Comparison of ENCODE assay signal across 8 cellular contexts in the genomic region with DNA sequence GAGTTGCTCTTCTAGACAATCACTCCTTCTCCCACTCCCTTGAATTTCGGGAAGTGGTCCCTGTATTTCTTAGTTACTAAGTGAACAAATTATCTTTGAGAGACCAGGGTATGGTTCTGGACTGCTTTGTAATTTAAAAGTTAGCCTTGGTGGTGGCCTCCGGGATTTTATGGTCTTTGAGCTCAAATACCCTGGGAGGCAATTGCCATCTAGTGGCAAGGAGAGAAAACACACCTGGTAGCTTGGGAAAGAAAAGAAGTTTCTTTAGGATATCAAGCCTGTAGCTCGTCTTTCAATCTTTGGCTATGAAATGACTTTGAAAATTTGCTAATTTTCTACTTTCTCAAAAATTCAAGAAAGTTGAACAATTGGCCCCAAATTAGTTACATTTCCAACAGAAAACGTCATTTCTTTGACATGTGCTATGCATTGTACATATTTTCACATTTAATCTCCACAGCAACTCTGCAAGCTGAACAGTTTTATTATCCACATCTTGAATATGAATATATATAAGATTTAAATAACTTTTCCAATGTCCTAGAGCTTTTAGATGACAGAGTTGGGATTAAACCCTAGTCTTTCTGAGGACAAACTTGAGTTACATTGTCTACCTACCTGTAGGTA. TPM values are rescaled to one million over a fixed set of nuclear protein-coding genes. Genes with fewer than 3 reads are reported as not detected.
DNase-seq lines count a peak whose midpoint lies in the region; ATAC-seq and TF ChIP-seq lines count a peak whose summit lies in the region.

No MANE protein-coding gene starts in this region.

- H3K36me3 ChIP-seq in HCT116 (ENCODE audit: control insufficient read depth in 1 of 2, insufficient read depth in 2 of 2, low read length in 2 of 2) = no peaks in the 10 kb centered on the region
- H3K36me3 ChIP-seq in left ventricle myocardium inferior = no peaks in the 10 kb centered on the region
- no peaks in the 10 kb centered on the region for H3K36me3 ChIP-seq in spleen

- peak; percentile 74 for ATAC-seq in HCT116
- no peak for ATAC-seq in GM18517 (IDR thresholded peaks at IDR 0.05; ENCODE audit: unreplicated experiment)

- no peaks in the 10 kb centered on the region for H3K4me1 Mint-ChIP-seq in activated CD4-positive, alpha-beta T cell treated with anti-CD3 and anti-CD28 coated beads, Interleukin-2, amount 10 ng/mL, durations not matched to agents 24 days and 14 days

- H3K27ac ChIP-seq in 22Rv1 = no peak overlapping the region
- no peak overlapping the region for H3K27ac ChIP-seq in HCT116 (ENCODE audit: low read depth, low read length)
- H3K27ac ChIP-seq in left ventricle myocardium inferior (replicated peaks) = no peak overlapping the region
- no peak overlapping the region for H3K27ac ChIP-seq in spleen

- CTCF ChIA-PET in HCT116 (lab: Charles Lee) = interaction anchor here (0.5 to 2.5 kb wide), 42 partner anchors 9 to 906 kb away, joined by 3 to 34 read pairs (median 4); no protein-coding TSS in a partner anchor

- peak overlapping the region; percentile 42; the same call in 1 of the 2 replicates for H3K4me2 ChIP-seq in HCT116 (ENCODE audit: low read length)

- H3K36me3 Mint-ChIP-seq in activated CD4-positive, alpha-beta T cell treated with anti-CD3 and anti-CD28 coated beads, Interleukin-2, amount 10 ng/mL, durations not matched to agents 24 days and 14 days (ENCODE audit: low read depth) = no peaks in the 10 kb centered on the region

- H3K9ac ChIP-seq in HCT116 (ENCODE audit: low read length) = no peak overlapping the region

- WGBS in spleen, 5 donors = 2 to 9% (median 5%) methylated on average over 4 of the region's 4 CpGs

- H3K4me3 ChIP-seq in HCT116 (replicated peaks in 1 of 2; ENCODE audit: low read depth in 1 of 2, low read length in 2 of 2) (no peak overlapping the region; a peak in 1 of 4 replicates), left ventricle myocardium inferior (no peak overlapping the region), spleen (no peak overlapping the region)

- no peaks in the 10 kb centered on the region for H3K9me2 ChIP-seq in HCT116 (ENCODE audit: insufficient read depth)

- H3K4me3 Mint-ChIP-seq in activated CD4-positive, alpha-beta T cell treated with anti-CD3 and anti-CD28 coated beads, Interleukin-2, amount 10 ng/mL, durations not matched to agents 24 days and 14 days = no peak overlapping the region

- no peaks in the 10 kb centered on the region for H4K20me1 ChIP-seq in HCT116 (ENCODE audit: insufficient read depth)

- POLR2A ChIA-PET in HCT116 (lab: Charles Lee) = interaction anchor here (0.9 to 1.0 kb wide), 2 partner anchors 325 to 372 kb away, joined by 3 read pairs; no protein-coding TSS in a partner anchor

- no peaks in the 10 kb centered on the region for H3K9me3 Mint-ChIP-seq in activated CD4-positive, alpha-beta T cell treated with anti-CD3 and anti-CD28 coated beads, Interleukin-2, amount 10 ng/mL, durations not matched to agents 24 days and 14 days

- DNase-seq in DMS53 (lab: John Stamatoyannopoulos, UW) (peak; percentile 83), HCT116 (ENCODE audit: low read depth, low spot score) (peak; percentile 37), NCI-H1048 (lab: John Stamatoyannopoulos, UW) (peak; percentile 18), left ventricle myocardium inferior (no peak), spleen (no peak)
- DNase-seq in activated CD4-positive, alpha-beta T cell treated with anti-CD3 and anti-CD28 coated beads, Interleukin-2, amount 10 ng/mL, durations not matched to agents 24 days and 14 days = peak; percentile 71

- H3K4me1 ChIP-seq in HCT116 (ENCODE audit: control insufficient read depth in 1 of 2, insufficient read depth in 2 of 2, low read length in 2 of 2) (peaks cover 0 to 12% of the 10 kb centered on the region in 2 experiments; a peak in 1 of 4 replicates), left ventricle myocardium inferior (no peaks in the 10 kb centered on the region), spleen (peaks cover 0 to 10% (median 4%) of the 10 kb centered on the region in 6 donors)

- intact Hi-C loops in HCT116 (cut with micrococcal nuclease) = loop anchor here (1.0 to 5.0 kb wide), 5 partner anchors 172 to 804 kb away; no protein-coding TSS in a partner anchor
- intact Hi-C loops in activated CD4-positive, alpha-beta T cell treated with anti-CD3 and anti-CD28 coated beads, Interleukin-2, amount 10 ng/mL, durations not matched to agents 24 days and 14 days (cut with micrococcal nuclease) = loop anchor here (1.0 to 5.0 kb wide), 5 partner anchors 56 to 379 kb away; no protein-coding TSS in a partner anchor
- intact Hi-C loops in left ventricle myocardium inferior (cut with micrococcal nuclease) = no loop called here
- intact Hi-C loops in spleen (cut with DNase I; ENCODE audit: low total_unique reads) = no loop called here

- no peaks in the 10 kb centered on the region for H3K79me2 ChIP-seq in HCT116 (ENCODE audit: insufficient read depth, low read length)

- peaks cover 12% of the 10 kb centered on the region for H3K27me3 Mint-ChIP-seq in activated CD4-positive, alpha-beta T cell treated with anti-CD3 and anti-CD28 coated beads, Interleukin-2, amount 10 ng/mL, durations not matched to agents 24 days and 14 days

- no peak for TF ChIP-seq POLR2A in HCT116 (IDR thresholded peaks at IDR 0.05; ENCODE audit: borderline replicate concordance, extremely low read depth, insufficient read depth, insufficient read length)
- no peak for TF ChIP-seq POLR2A in spleen (IDR thresholded peaks at IDR 0.05)

- H3K9me3 ChIP-seq in HCT116 (ENCODE audit: control insufficient read depth in 1 of 2, insufficient read depth in 1 of 2, low read depth in 1 of 2, low read length in 2 of 2) (no peaks in the 10 kb centered on the region), left ventricle myocardium inferior (replicated peaks) (no peaks in the 10 kb centered on the region), spleen (no peaks in the 10 kb centered on the region)

- BruUV-seq in HCT116 (replicated peaks; lab: Mats Ljungman, UMichigan) = no TSS peak

- TF ChIP-seq CTCF in 22Rv1 (IDR thresholded peaks at IDR 0.05) (peak; percentile 93), HCT116 (IDR thresholded peaks at IDR 0.05 in 2 of 3, conservative IDR thresholded peaks at IDR 0.05 in 1 of 3; ENCODE audit: borderline replicate concordance in 1 of 3, insufficient read depth in 1 of 3, low read depth in 2 of 3, low read length in 2 of 3) (peak; percentile 82 to 92 (median 91)), left ventricle myocardium inferior (IDR thresholded peaks at IDR 0.05; ENCODE audit: borderline replicate concordance) (peak; percentile 78), spleen (IDR thresholded peaks at IDR 0.05 in 8 of 11, conservative IDR thresholded peaks at IDR 0.05 in 3 of 11) (peak; percentile 30 to 77 (median 69))

- TF ChIP-seq RAD21 in HCT116 (IDR thresholded peaks at IDR 0.05; ENCODE audit: low read depth) = peak; percentile 92

- H3K27me3 ChIP-seq in HCT116 (ENCODE audit: insufficient read depth, low read length) = no peaks in the 10 kb centered on the region
- H3K27me3 ChIP-seq in left ventricle myocardium inferior (ENCODE audit: low read depth) = peaks cover 27% of the 10 kb centered on the region
- H3K27me3 ChIP-seq in spleen (replicated peaks in 1 of 7) = peaks cover 0 to 3% (median 0%) of the 10 kb centered on the region in 7 donors

- H2AFZ ChIP-seq in HCT116 (ENCODE audit: low read depth, low read length, poor library complexity, severe bottlenecking) = peak overlapping the region; percentile 92

- no peak overlapping the region for H3K27ac Mint-ChIP-seq in activated CD4-positive, alpha-beta T cell treated with anti-CD3 and anti-CD28 coated beads, Interleukin-2, amount 10 ng/mL, durations not matched to agents 24 days and 14 days

- RAD21 ChIA-PET in HCT116 (lab: Charles Lee; ENCODE audit: low non-redundant PET in 1 of 2, low total read pairs in 2 of 2, uncharacterized antibody in 2 of 2, unreplicated experiment in 2 of 2) = interaction anchor here (0.6 to 1.3 kb wide), 8 partner anchors 59 to 806 kb away, joined by 3 to 12 read pairs (median 4); no protein-coding TSS in a partner anchor

TF ChIP-seq in HCT116, 20 proteins besides CTCF, POLR2A, EP300 and RAD21 (continues in another document):
- TF ChIP-seq, protein P1, sequence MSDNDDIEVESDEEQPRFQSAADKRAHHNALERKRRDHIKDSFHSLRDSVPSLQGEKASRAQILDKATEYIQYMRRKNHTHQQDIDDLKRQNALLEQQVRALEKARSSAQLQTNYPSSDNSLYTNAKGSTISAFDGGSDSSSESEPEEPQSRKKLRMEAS (IDR thresholded peaks at IDR 0.05) = no peak
- TF ChIP-seq CBX3 (IDR thresholded peaks at IDR 0.05; ENCODE audit: low read depth) (0 out of 2 replicates have a peak, but pooled peaks have one; percentile 19), SIN3A (IDR thresholded peaks at IDR 0.05; ENCODE audit: low read depth) (no peak), EGR1 (IDR thresholded peaks at IDR 0.05; ENCODE audit: low read depth) (no peak), ELF1 (IDR thresholded peaks at IDR 0.05; ENCODE audit: borderline replicate concordance, low read depth) (no peak), SRF (IDR thresholded peaks at IDR 0.05; ENCODE audit: low read depth) (no peak), POLR2AphosphoS5 (IDR thresholded peaks at IDR 0.05; ENCODE audit: low read depth, low read length) (no peak)

RNA-seq across cellular contexts. Expression of a gene that starts 39.1 kb away (rescaled TPM):
- total RNA-seq in HCT116 (2021; ENCODE audit: unreplicated experiment) = not detected
- polyA plus RNA-seq in HCT116 (2012) = not detected in 2 replicates
- not detected in 2 replicates for total RNA-seq in activated CD4-positive, alpha-beta T cell treated with anti-CD3 and anti-CD28 coated beads, Interleukin-2, amount 10 ng/mL, durations not matched to agents 24 days and 14 days
- total RNA-seq in left ventricle myocardium inferior = not detected
- total RNA-seq in spleen = under 1 TPM in 1 of 7 donors, not detected in 6; 0.23 TPM
- polyA plus RNA-seq in spleen = not detected

RNA-seq across cellular contexts. Expression of a gene that starts 41.3 kb away (rescaled TPM):
- 0.30 TPM for total RNA-seq in HCT116 (2021; ENCODE audit: unreplicated experiment)
- 0.04 TPM in 1 of 2 replicates, not detected in the other for polyA plus RNA-seq in HCT116 (2012)
- total RNA-seq in activated CD4-positive, alpha-beta T cell treated with anti-CD3 and anti-CD28 coated beads, Interleukin-2, amount 10 ng/mL, durations not matched to agents 24 days and 14 days = not detected in 2 replicates
- total RNA-seq in left ventricle myocardium inferior = not detected
- total RNA-seq in spleen = not detected
- polyA plus RNA-seq in spleen = under 1 TPM in 1 of 3 donors, not detected in 2; 0.11 TPM

RNA-seq across cellular contexts. Expression of a gene that starts 58.3 kb away (rescaled TPM):
- total RNA-seq in HCT116 (2021; ENCODE audit: unreplicated experiment) = not detected
- 0.03 TPM in 1 of 2 replicates, not detected in the other for polyA plus RNA-seq in HCT116 (2012)
- total RNA-seq in activated CD4-positive, alpha-beta T cell treated with anti-CD3 and anti-CD28 coated beads, Interleukin-2, amount 10 ng/mL, durations not matched to agents 24 days and 14 days = not detected in 2 replicates
- total RNA-seq in left ventricle myocardium inferior = not detected
- 100 to 1,000 TPM in 1 of 7 donors, 10 to 100 TPM in 5, 1 to 10 TPM in 1; 2.2 to 120 (median 25.4) TPM for total RNA-seq in spleen
- 10 to 100 TPM in 1 of 3 donors, 1 to 10 TPM in 1, under 1 TPM in 1; 0.87 to 10.2 (median 7.5) TPM for polyA plus RNA-seq in spleen

Comparison
In these comparisons a context has a peak if more than half of its experiments do, and no peak if none do; other contexts are left out.
1. DNase-seq: peak in DMS53 (single experiment), HCT116 (single experiment), NCI-H1048 (single experiment) and activated CD4-positive, alpha-beta T cell treated with anti-CD3 and anti-CD28 coated beads, Interleukin-2, amount 10 ng/mL, durations not matched to agents 24 days and 14 days (single experiment); none in left ventricle myocardium inferior (single experiment) and spleen (single experiment).
2. intact Hi-C loops: an anchor here in HCT116 (1.0 to 5.0 kb wide) and activated CD4-positive, alpha-beta T cell treated with anti-CD3 and anti-CD28 coated beads, Interleukin-2, amount 10 ng/mL, durations not matched to agents 24 days and 14 days (1.0 to 5.0 kb wide); none called in left ventricle myocardium inferior and spleen.
3. Peak in every context shown above with its lines, with median percentiles within 50 percentile points of each other: CTCF ChIP-seq.